Comparison of ENCODE assay signal across 1 cellular context in genomic region chr20:48766205-48766604, GRCh38.
TF ChIP-seq lines count a peak whose summit lies in the region.

No MANE protein-coding gene starts in this region.

TF ChIP-seq in HepG2, 621 proteins besides CTCF, POLR2A, EP300 and RAD21 (continued from another document):
- TF ChIP-seq DBP (CRISPR knock-in tag; IDR thresholded peaks at IDR 0.05; ENCODE audit: not compliant biosample characterization): no peak
- TF ChIP-seq ZNF124 (CRISPR knock-in tag; IDR thresholded peaks at IDR 0.05): no peak
- TF ChIP-seq ZBTB43 (CRISPR knock-in tag; conservative IDR thresholded peaks at IDR 0.05): no peak
- no peak for TF ChIP-seq PRDM4 (CRISPR knock-in tag; IDR thresholded peaks at IDR 0.05; ENCODE audit: borderline replicate concordance)
- no peak for TF ChIP-seq ZNF546 (CRISPR knock-in tag; conservative IDR thresholded peaks at IDR 0.05)
TF ChIP-seq in HepG2: peak in this region for 0.
